In the genomic region with DNA sequence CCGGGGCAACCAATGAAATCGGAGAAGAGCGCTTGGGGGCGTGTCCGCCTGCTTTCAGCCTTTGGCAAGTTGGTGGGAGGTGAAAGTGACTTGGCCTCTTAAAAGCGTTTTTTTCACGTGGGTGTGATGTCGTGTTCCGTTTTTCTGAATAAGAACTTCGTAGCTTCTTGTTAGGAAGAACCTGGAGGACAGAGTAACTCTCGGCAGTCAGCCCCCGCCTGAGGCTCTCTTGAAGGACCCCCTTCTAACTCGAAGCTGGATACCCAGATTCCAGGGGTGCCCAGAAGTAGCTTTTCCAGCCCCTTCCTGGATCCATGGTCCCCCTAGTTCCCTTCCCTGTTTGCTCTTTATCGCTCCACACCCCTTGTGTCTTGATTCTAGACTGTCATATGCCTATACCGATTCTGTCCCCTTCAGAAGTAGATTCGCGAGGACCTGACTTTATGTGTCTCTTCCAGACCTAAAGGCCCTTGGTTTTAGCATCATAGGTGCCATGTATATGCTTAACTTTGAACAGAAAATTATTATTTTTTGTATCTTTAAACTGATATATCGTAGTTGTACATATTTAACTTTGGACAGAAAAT, we compare ENCODE assay signal across 1 cellular context.
TF ChIP-seq lines count a peak whose summit lies in the region.

No MANE protein-coding gene starts in this region.

TF ChIP-seq in K562, 482 proteins besides CTCF, POLR2A, EP300 and RAD21 (continued from another document and continues in another):
- TF ChIP-seq, protein P1, sequence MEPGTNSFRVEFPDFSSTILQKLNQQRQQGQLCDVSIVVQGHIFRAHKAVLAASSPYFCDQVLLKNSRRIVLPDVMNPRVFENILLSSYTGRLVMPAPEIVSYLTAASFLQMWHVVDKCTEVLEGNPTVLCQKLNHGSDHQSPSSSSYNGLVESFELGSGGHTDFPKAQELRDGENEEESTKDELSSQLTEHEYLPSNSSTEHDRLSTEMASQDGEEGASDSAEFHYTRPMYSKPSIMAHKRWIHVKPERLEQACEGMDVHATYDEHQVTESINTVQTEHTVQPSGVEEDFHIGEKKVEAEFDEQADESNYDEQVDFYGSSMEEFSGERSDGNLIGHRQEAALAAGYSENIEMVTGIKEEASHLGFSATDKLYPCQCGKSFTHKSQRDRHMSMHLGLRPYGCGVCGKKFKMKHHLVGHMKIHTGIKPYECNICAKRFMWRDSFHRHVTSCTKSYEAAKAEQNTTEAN (CRISPR knock-in tag; IDR thresholded peaks at IDR 0.05), result no peak
- TF ChIP-seq SAP30 (IDR thresholded peaks at IDR 0.05; ENCODE audit: borderline replicate concordance, insufficient read depth, low read depth, low read length, poor library complexity, severe bottlenecking), result peak; percentile 60
- TF ChIP-seq ZBTB17 (CRISPR knock-in tag; IDR thresholded peaks at IDR 0.05), result 0 out of 2 replicates have a peak, but pooled peaks have one; percentile 59
- TF ChIP-seq HDAC1 (IDR thresholded peaks at IDR 0.05), result peak in 1 of 2 experiments; percentile 56; a peak in 1 of 4 replicates
- TF ChIP-seq BHLHE40 (IDR thresholded peaks at IDR 0.05; ENCODE audit: low read length), result peak; percentile 1; the same call in 1 of the 2 replicates
- no peak for TF ChIP-seq ZSCAN32 (CRISPR knock-in tag; IDR thresholded peaks at IDR 0.05)
- no peak for TF ChIP-seq ZNF436 (CRISPR knock-in tag; IDR thresholded peaks at IDR 0.05)
- peak; percentile 15 for TF ChIP-seq SMAD1 (IDR thresholded peaks at IDR 0.05; ENCODE audit: low read depth, low read length, partially characterized antibody)
- TF ChIP-seq POLR2H (tag; IDR thresholded peaks at IDR 0.05; ENCODE audit: low read depth), result peak; percentile 84
- TF ChIP-seq, protein P2, sequence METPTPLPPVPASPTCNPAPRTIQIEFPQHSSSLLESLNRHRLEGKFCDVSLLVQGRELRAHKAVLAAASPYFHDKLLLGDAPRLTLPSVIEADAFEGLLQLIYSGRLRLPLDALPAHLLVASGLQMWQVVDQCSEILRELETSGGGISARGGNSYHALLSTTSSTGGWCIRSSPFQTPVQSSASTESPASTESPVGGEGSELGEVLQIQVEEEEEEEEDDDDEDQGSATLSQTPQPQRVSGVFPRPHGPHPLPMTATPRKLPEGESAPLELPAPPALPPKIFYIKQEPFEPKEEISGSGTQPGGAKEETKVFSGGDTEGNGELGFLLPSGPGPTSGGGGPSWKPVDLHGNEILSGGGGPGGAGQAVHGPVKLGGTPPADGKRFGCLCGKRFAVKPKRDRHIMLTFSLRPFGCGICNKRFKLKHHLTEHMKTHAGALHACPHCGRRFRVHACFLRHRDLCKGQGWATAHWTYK (CRISPR knock-in tag; IDR thresholded peaks at IDR 0.05), result peak; percentile 61; the same call in 1 of the 2 replicates
- TF ChIP-seq, protein P3, sequence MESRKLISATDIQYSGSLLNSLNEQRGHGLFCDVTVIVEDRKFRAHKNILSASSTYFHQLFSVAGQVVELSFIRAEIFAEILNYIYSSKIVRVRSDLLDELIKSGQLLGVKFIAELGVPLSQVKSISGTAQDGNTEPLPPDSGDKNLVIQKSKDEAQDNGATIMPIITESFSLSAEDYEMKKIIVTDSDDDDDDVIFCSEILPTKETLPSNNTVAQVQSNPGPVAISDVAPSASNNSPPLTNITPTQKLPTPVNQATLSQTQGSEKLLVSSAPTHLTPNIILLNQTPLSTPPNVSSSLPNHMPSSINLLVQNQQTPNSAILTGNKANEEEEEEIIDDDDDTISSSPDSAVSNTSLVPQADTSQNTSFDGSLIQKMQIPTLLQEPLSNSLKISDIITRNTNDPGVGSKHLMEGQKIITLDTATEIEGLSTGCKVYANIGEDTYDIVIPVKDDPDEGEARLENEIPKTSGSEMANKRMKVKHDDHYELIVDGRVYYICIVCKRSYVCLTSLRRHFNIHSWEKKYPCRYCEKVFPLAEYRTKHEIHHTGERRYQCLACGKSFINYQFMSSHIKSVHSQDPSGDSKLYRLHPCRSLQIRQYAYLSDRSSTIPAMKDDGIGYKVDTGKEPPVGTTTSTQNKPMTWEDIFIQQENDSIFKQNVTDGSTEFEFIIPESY (CRISPR knock-in tag; IDR thresholded peaks at IDR 0.05), result no peak
- TF ChIP-seq, protein P4, sequence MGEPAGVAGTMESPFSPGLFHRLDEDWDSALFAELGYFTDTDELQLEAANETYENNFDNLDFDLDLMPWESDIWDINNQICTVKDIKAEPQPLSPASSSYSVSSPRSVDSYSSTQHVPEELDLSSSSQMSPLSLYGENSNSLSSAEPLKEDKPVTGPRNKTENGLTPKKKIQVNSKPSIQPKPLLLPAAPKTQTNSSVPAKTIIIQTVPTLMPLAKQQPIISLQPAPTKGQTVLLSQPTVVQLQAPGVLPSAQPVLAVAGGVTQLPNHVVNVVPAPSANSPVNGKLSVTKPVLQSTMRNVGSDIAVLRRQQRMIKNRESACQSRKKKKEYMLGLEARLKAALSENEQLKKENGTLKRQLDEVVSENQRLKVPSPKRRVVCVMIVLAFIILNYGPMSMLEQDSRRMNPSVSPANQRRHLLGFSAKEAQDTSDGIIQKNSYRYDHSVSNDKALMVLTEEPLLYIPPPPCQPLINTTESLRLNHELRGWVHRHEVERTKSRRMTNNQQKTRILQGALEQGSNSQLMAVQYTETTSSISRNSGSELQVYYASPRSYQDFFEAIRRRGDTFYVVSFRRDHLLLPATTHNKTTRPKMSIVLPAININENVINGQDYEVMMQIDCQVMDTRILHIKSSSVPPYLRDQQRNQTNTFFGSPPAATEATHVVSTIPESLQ (CRISPR knock-in tag; IDR thresholded peaks at IDR 0.05), result no peak
- TF ChIP-seq, protein P5, sequence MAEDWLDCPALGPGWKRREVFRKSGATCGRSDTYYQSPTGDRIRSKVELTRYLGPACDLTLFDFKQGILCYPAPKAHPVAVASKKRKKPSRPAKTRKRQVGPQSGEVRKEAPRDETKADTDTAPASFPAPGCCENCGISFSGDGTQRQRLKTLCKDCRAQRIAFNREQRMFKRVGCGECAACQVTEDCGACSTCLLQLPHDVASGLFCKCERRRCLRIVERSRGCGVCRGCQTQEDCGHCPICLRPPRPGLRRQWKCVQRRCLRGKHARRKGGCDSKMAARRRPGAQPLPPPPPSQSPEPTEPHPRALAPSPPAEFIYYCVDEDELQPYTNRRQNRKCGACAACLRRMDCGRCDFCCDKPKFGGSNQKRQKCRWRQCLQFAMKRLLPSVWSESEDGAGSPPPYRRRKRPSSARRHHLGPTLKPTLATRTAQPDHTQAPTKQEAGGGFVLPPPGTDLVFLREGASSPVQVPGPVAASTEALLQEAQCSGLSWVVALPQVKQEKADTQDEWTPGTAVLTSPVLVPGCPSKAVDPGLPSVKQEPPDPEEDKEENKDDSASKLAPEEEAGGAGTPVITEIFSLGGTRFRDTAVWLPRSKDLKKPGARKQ (CRISPR knock-in tag; IDR thresholded peaks at IDR 0.05), result no peak
- peak; percentile 77 for TF ChIP-seq POLR2B (IDR thresholded peaks at IDR 0.05; ENCODE audit: low read depth, partially characterized antibody)
- no peak for TF ChIP-seq LARP7 (IDR thresholded peaks at IDR 0.05)
- peak; percentile 80 for TF ChIP-seq EGR1 (conservative IDR thresholded peaks at IDR 0.05)
- no peak for TF ChIP-seq FUS (optimal IDR thresholded peaks at IDR 0.05; ENCODE audit: low read depth, low read length)
- TF ChIP-seq, protein P6, sequence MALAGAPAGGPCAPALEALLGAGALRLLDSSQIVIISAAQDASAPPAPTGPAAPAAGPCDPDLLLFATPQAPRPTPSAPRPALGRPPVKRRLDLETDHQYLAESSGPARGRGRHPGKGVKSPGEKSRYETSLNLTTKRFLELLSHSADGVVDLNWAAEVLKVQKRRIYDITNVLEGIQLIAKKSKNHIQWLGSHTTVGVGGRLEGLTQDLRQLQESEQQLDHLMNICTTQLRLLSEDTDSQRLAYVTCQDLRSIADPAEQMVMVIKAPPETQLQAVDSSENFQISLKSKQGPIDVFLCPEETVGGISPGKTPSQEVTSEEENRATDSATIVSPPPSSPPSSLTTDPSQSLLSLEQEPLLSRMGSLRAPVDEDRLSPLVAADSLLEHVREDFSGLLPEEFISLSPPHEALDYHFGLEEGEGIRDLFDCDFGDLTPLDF (CRISPR knock-in tag; IDR thresholded peaks at IDR 0.05), result no peak
- peak; percentile 66; the same call in 1 of the 2 replicates for TF ChIP-seq ZNF175 (CRISPR knock-in tag; IDR thresholded peaks at IDR 0.05; ENCODE audit: low read depth)
- TF ChIP-seq, protein P7, sequence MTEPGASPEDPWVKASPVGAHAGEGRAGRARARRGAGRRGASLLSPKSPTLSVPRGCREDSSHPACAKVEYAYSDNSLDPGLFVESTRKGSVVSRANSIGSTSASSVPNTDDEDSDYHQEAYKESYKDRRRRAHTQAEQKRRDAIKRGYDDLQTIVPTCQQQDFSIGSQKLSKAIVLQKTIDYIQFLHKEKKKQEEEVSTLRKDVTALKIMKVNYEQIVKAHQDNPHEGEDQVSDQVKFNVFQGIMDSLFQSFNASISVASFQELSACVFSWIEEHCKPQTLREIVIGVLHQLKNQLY (CRISPR knock-in tag; conservative IDR thresholded peaks at IDR 0.05), result no peak
- TF ChIP-seq DMBX1 (CRISPR knock-in tag; IDR thresholded peaks at IDR 0.05; ENCODE audit: borderline replicate concordance), result peak; percentile 51; the same call in 1 of the 2 replicates
- peak; percentile 57; the same call in 1 of the 2 replicates for TF ChIP-seq ZSCAN29 (IDR thresholded peaks at IDR 0.05)
- TF ChIP-seq ELF1 (tag; IDR thresholded peaks at IDR 0.05), result no peak
- no peak for TF ChIP-seq RBBP5 (IDR thresholded peaks at IDR 0.05; ENCODE audit: borderline replicate concordance, insufficient read depth, low read length, poor library complexity, severe bottlenecking)
- TF ChIP-seq RNF2 (IDR thresholded peaks at IDR 0.05), result 0 out of 2 replicates have a peak, but pooled peaks have one; percentile 28
- TF ChIP-seq, protein P8, sequence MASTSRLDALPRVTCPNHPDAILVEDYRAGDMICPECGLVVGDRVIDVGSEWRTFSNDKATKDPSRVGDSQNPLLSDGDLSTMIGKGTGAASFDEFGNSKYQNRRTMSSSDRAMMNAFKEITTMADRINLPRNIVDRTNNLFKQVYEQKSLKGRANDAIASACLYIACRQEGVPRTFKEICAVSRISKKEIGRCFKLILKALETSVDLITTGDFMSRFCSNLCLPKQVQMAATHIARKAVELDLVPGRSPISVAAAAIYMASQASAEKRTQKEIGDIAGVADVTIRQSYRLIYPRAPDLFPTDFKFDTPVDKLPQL (IDR thresholded peaks at IDR 0.05; ENCODE audit: extremely low read depth, insufficient read length), result peak; percentile 33
- TF ChIP-seq, protein P9, sequence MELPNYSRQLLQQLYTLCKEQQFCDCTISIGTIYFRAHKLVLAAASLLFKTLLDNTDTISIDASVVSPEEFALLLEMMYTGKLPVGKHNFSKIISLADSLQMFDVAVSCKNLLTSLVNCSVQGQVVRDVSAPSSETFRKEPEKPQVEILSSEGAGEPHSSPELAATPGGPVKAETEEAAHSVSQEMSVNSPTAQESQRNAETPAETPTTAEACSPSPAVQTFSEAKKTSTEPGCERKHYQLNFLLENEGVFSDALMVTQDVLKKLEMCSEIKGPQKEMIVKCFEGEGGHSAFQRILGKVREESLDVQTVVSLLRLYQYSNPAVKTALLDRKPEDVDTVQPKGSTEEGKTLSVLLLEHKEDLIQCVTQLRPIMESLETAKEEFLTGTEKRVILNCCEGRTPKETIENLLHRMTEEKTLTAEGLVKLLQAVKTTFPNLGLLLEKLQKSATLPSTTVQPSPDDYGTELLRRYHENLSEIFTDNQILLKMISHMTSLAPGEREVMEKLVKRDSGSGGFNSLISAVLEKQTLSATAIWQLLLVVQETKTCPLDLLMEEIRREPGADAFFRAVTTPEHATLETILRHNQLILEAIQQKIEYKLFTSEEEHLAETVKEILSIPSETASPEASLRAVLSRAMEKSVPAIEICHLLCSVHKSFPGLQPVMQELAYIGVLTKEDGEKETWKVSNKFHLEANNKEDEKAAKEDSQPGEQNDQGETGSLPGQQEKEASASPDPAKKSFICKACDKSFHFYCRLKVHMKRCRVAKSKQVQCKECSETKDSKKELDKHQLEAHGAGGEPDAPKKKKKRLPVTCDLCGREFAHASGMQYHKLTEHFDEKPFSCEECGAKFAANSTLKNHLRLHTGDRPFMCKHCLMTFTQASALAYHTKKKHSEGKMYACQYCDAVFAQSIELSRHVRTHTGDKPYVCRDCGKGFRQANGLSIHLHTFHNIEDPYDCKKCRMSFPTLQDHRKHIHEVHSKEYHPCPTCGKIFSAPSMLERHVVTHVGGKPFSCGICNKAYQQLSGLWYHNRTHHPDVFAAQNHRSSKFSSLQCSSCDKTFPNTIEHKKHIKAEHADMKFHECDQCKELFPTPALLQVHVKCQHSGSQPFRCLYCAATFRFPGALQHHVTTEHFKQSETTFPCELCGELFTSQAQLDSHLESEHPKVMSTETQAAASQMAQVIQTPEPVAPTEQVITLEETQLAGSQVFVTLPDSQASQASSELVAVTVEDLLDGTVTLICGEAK (IDR thresholded peaks at IDR 0.05), result peak; percentile 23; the same call in 1 of the 2 replicates
- TF ChIP-seq, protein P9 (CRISPR knock-in tag; IDR thresholded peaks at IDR 0.05), result no peak
